Comparison of ENCODE assay signal across 1 cellular context in genomic region chr1:44029260-44029910, GRCh38.
A peak's percentile ranks its signal among the peaks of the same experiment; 100 is the strongest.
TF ChIP-seq lines count a peak whose summit lies in the region.

No MANE protein-coding gene starts in this region.

TF ChIP-seq in HepG2, 621 proteins besides CTCF, POLR2A, EP300 and RAD21 (continued from another document and continues in another):
- TF ChIP-seq GMEB2 (CRISPR knock-in tag; IDR thresholded peaks at IDR 0.05; ENCODE audit: low read depth): no peak
- no peak for TF ChIP-seq REST (IDR thresholded peaks at IDR 0.05; ENCODE audit: borderline replicate concordance in 1 of 2, low read depth in 1 of 2, low read length in 2 of 2)
- no peak for TF ChIP-seq ATF3 (CRISPR knock-in tag; IDR thresholded peaks at IDR 0.05)
- no peak for TF ChIP-seq HHEX (CRISPR knock-in tag; IDR thresholded peaks at IDR 0.05)
- no peak for TF ChIP-seq USF2 (IDR thresholded peaks at IDR 0.05; ENCODE audit: low read depth, low read length)
- TF ChIP-seq USF2 (CRISPR knock-in tag; IDR thresholded peaks at IDR 0.05; ENCODE audit: borderline replicate concordance): no peak
- TF ChIP-seq PHF21A (CRISPR knock-in tag; IDR thresholded peaks at IDR 0.05): no peak
- TF ChIP-seq MIER2 (CRISPR knock-in tag; IDR thresholded peaks at IDR 0.05): no peak
- no peak for TF ChIP-seq GATAD1 (CRISPR knock-in tag; IDR thresholded peaks at IDR 0.05)
- no peak for TF ChIP-seq NR2F6 (IDR thresholded peaks at IDR 0.05)
- TF ChIP-seq NR2F6 (CRISPR knock-in tag; IDR thresholded peaks at IDR 0.05): no peak
- TF ChIP-seq ZNF234 (CRISPR knock-in tag; conservative IDR thresholded peaks at IDR 0.05): no peak
- no peak for TF ChIP-seq ETV6 (CRISPR knock-in tag; conservative IDR thresholded peaks at IDR 0.05)
- TF ChIP-seq IRF2 (CRISPR knock-in tag; IDR thresholded peaks at IDR 0.05): no peak
- no peak for TF ChIP-seq ZNF563 (CRISPR knock-in tag; IDR thresholded peaks at IDR 0.05)
- no peak for TF ChIP-seq ZNF326 (CRISPR knock-in tag; IDR thresholded peaks at IDR 0.05; ENCODE audit: borderline replicate concordance)
- TF ChIP-seq ZFP41 (CRISPR knock-in tag; IDR thresholded peaks at IDR 0.05; ENCODE audit: borderline replicate concordance): no peak
- TF ChIP-seq PTBP1 (IDR thresholded peaks at IDR 0.05; ENCODE audit: low read depth, low read length, poor library complexity, severe bottlenecking): no peak
- no peak for TF ChIP-seq ZNF703 (CRISPR knock-in tag; IDR thresholded peaks at IDR 0.05; ENCODE audit: borderline replicate concordance)
- TF ChIP-seq KMT2B (CRISPR knock-in tag; IDR thresholded peaks at IDR 0.05): peak; percentile 10; the same call in 1 of the 2 replicates
- TF ChIP-seq CEBPG (CRISPR knock-in tag; IDR thresholded peaks at IDR 0.05): no peak
- no peak for TF ChIP-seq PHB2 (IDR thresholded peaks at IDR 0.05; ENCODE audit: partially characterized antibody)
- TF ChIP-seq NR2F1 (CRISPR knock-in tag; IDR thresholded peaks at IDR 0.05): no peak
- 0 out of 2 replicates have a peak, but pooled peaks have one; percentile 10 for TF ChIP-seq FOXP4 (CRISPR knock-in tag; IDR thresholded peaks at IDR 0.05)
- no peak for TF ChIP-seq JDP2 (CRISPR knock-in tag; IDR thresholded peaks at IDR 0.05; ENCODE audit: borderline replicate concordance)
- TF ChIP-seq CEBPZ (IDR thresholded peaks at IDR 0.05; ENCODE audit: low read length): no peak
- TF ChIP-seq CCDC6 (CRISPR knock-in tag; IDR thresholded peaks at IDR 0.05): peak; percentile 45
- TF ChIP-seq CENPT (CRISPR knock-in tag; IDR thresholded peaks at IDR 0.05; ENCODE audit: low read depth): 0 out of 2 replicates have a peak, but pooled peaks have one; percentile 27
- no peak for TF ChIP-seq CREB3 (CRISPR knock-in tag; IDR thresholded peaks at IDR 0.05)
- TF ChIP-seq MATR3 (CRISPR knock-in tag; IDR thresholded peaks at IDR 0.05): no peak
- no peak for TF ChIP-seq ZNF331 (CRISPR knock-in tag; IDR thresholded peaks at IDR 0.05)
- no peak for TF ChIP-seq ZNF124 (CRISPR knock-in tag; IDR thresholded peaks at IDR 0.05)
- peak; percentile 45; the same call in 1 of the 2 replicates for TF ChIP-seq HNF1B (CRISPR knock-in tag; IDR thresholded peaks at IDR 0.05)
- TF ChIP-seq ZNF317 (CRISPR knock-in tag; IDR thresholded peaks at IDR 0.05): no peak
- TF ChIP-seq HNF4G (IDR thresholded peaks at IDR 0.05; ENCODE audit: borderline replicate concordance, low read depth, low read length): no peak
- no peak for TF ChIP-seq HNF4G (CRISPR knock-in tag; IDR thresholded peaks at IDR 0.05; ENCODE audit: borderline replicate concordance, low read depth)
- no peak for TF ChIP-seq SNAPC4 (CRISPR knock-in tag; IDR thresholded peaks at IDR 0.05)
- TF ChIP-seq FOSL2 (CRISPR knock-in tag; IDR thresholded peaks at IDR 0.05): no peak
- no peak for TF ChIP-seq HOXD1 (CRISPR knock-in tag; IDR thresholded peaks at IDR 0.05)
- TF ChIP-seq SNAPC5 (CRISPR knock-in tag; IDR thresholded peaks at IDR 0.05; ENCODE audit: borderline replicate concordance): no peak
- TF ChIP-seq AHR (CRISPR knock-in tag; IDR thresholded peaks at IDR 0.05): no peak
- TF ChIP-seq LCORL (IDR thresholded peaks at IDR 0.05): no peak
- TF ChIP-seq LCORL (CRISPR knock-in tag; IDR thresholded peaks at IDR 0.05): peak; percentile 64; the same call in 1 of the 2 replicates
- TF ChIP-seq ZSCAN31 (CRISPR knock-in tag; IDR thresholded peaks at IDR 0.05; ENCODE audit: low read depth): no peak
- no peak for TF ChIP-seq SP1 (IDR thresholded peaks at IDR 0.05)
- no peak for TF ChIP-seq SP1 (CRISPR knock-in tag; IDR thresholded peaks at IDR 0.05)
